In the genomic region with DNA sequence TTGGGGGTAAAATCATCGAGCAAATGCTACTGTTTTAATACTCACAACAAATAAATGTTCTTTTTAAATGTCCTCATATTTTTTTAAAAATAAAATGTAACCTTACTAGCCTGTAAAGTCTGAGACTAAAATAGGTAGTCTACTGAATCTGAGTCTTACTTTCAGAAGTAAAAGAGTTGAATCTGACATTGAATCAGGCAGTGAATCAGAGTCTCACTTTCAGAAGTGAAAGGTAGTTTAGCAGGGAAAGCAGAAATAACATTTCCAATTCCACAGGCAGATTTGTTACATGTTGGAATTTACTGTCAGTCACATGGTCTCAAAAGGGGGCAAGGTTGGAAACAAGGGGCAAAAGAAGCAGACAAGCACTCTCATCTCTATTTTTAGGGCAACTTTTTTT, we compare ENCODE assay signal across 20 cellular contexts.
DNase-seq lines count a peak whose midpoint lies in the region; ATAC-seq and TF ChIP-seq lines count a peak whose summit lies in the region.
"Had no signal": no experiment of that assay in that cellular context is flagged by ENCODE, and none has a peak within 500 bp of the region (broad histone marks: within the 10 kb centered on the region; RNA-seq: fewer than 3 reads in every experiment).

No MANE protein-coding gene starts in this region.

- CTCF ChIA-PET in A673 (lab: Charles Lee) (no interaction called here), HEK293 (lab: Yijun Ruan, JAX) (interaction anchor here (2.2 kb wide), 1 partner anchor 11 kb away, joined by 13 read pairs; no protein-coding TSS in a partner anchor)

- no peaks in the 10 kb centered on the region for H3K27me3 ChIP-seq in A673 (replicated peaks; ENCODE audit: insufficient read depth, low read depth, low read length, poor library complexity)
- H3K27me3 ChIP-seq: esophagus squamous epithelium, heart right ventricle, upper lobe of right lung had no signal

- no peaks in the 10 kb centered on the region for H3K36me3 ChIP-seq in A673 (ENCODE audit: insufficient read depth, low read length, poor library complexity, severe bottlenecking)
- no peaks in the 10 kb centered on the region for H3K36me3 ChIP-seq in HEK293 (ENCODE audit: control insufficient read depth in 2 of 2, insufficient read depth in 1 of 2, low read length in 2 of 2)
- H3K36me3 ChIP-seq: upper lobe of right lung had no signal

- H3K9me3 ChIP-seq in A673 (ENCODE audit: low read depth, low read length, poor library complexity, severe bottlenecking) (no peaks in the 10 kb centered on the region), HEK293 (ENCODE audit: control insufficient read depth, insufficient read depth, low read depth, low read length) (no peaks in the 10 kb centered on the region)
- H3K9me3 ChIP-seq: esophagus squamous epithelium, heart right ventricle, upper lobe of right lung had no signal

- peak; percentile 75 for ATAC-seq in GM19351 (IDR thresholded peaks at IDR 0.05; ENCODE audit: unreplicated experiment)
- ATAC-seq in HG03442 (IDR thresholded peaks at IDR 0.05; ENCODE audit: unreplicated experiment): peak; percentile 65
- ATAC-seq: heart right ventricle, left colon, upper lobe of right lung had no signal

- TF ChIP-seq CTCF in A673 (conservative IDR thresholded peaks at IDR 0.05; ENCODE audit: low read depth, low read length) (no peak), HEK293 (tag by site-specific recombination; IDR thresholded peaks at IDR 0.05) (no peak)

- DNase-seq in A673 (ENCODE audit: low spot score) (no peak), epidermal melanocyte (ENCODE audit: insufficient read length, low spot score) (no peak), Kasumi-1 (lab: John Stamatoyannopoulos, UW) (no peak), T-helper 2 cell (no peak), GM19240 (ENCODE audit: insufficient read length, low spot score) (no peak)
- DNase-seq: activated B cell treated with CpG ODN at 0.5 μM for 24 hours; activated T-cell treated with anti-CD3 and anti-CD28 coated beads, Interleukin-2, amount 50 U/mL, for 1 hour; anterior cingulate cortex; cortex of kidney; esophagus squamous epithelium; heart right ventricle; left colon; naive B cell; NCI-H1048; NCI-H226; stimulated activated CD4-positive, alpha-beta T cell treated with anti-CD3 and anti-CD28 coated beads, Interleukin-2, amount 100 ng/mL, for 24 hours; upper lobe of right lung had no signal

- intact Hi-C loops in A673 (cut with micrococcal nuclease; ENCODE audit: unreplicated experiment): no loop called here

- BruUV-seq in A673 (replicated peaks; lab: Mats Ljungman, UMichigan): TSS peak; percentile 10

- H3K4me1 ChIP-seq in A673 (ENCODE audit: insufficient read depth, low read length, poor library complexity, severe bottlenecking): no peaks in the 10 kb centered on the region
- no peaks in the 10 kb centered on the region for H3K4me1 ChIP-seq in HEK293 (ENCODE audit: control insufficient read depth, insufficient read depth, low read length)
- H3K4me1 ChIP-seq: esophagus squamous epithelium, heart right ventricle, upper lobe of right lung had no signal

- no peak overlapping the region for H3K4me3 ChIP-seq in A673 (ENCODE audit: low read depth, low read length, poor library complexity, severe bottlenecking)
- H3K4me3 ChIP-seq in HEK293 (ENCODE audit: low read depth, low read length): no peak overlapping the region
- H3K4me3 ChIP-seq: esophagus squamous epithelium, heart right ventricle, upper lobe of right lung had no signal

- no peak overlapping the region for H3K27ac ChIP-seq in A673 (ENCODE audit: low read depth, low read length, poor library complexity, severe bottlenecking)
- no peak overlapping the region for H3K27ac ChIP-seq in HEK293 (ENCODE audit: extremely low read depth, low read depth, low read length)
- H3K27ac ChIP-seq: esophagus squamous epithelium, heart right ventricle, upper lobe of right lung had no signal

- POLR2A ChIA-PET in A673 (lab: Charles Lee; ENCODE audit: low non-redundant PET) (interaction anchor here (0.6 kb wide), 1 partner anchor 100 kb away, joined by 13 read pairs; no protein-coding TSS in a partner anchor), HEK293 (lab: Yijun Ruan, JAX) (no interaction called here)

TF ChIP-seq in HEK293, 187 proteins besides CTCF, POLR2A, EP300 and RAD21:
- peak; percentile 80 for TF ChIP-seq PRDM1 (tag by site-specific recombination; IDR thresholded peaks at IDR 0.05)
- TF ChIP-seq, protein P1, sequence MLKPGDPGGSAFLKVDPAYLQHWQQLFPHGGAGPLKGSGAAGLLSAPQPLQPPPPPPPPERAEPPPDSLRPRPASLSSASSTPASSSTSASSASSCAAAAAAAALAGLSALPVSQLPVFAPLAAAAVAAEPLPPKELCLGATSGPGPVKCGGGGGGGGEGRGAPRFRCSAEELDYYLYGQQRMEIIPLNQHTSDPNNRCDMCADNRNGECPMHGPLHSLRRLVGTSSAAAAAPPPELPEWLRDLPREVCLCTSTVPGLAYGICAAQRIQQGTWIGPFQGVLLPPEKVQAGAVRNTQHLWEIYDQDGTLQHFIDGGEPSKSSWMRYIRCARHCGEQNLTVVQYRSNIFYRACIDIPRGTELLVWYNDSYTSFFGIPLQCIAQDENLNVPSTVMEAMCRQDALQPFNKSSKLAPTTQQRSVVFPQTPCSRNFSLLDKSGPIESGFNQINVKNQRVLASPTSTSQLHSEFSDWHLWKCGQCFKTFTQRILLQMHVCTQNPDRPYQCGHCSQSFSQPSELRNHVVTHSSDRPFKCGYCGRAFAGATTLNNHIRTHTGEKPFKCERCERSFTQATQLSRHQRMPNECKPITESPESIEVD (tag by site-specific recombination; IDR thresholded peaks at IDR 0.05): no peak
- TF ChIP-seq ZNF600 (tag by site-specific recombination; IDR thresholded peaks at IDR 0.05): no peak
- no peak for TF ChIP-seq ZNF785 (tag by site-specific recombination; IDR thresholded peaks at IDR 0.05)
